Comparison of ENCODE assay signal across 22 cellular contexts in genomic region chr10:133474027-133474426, GRCh38. TPM values are rescaled to one million over a fixed set of nuclear protein-coding genes. Genes with fewer than 3 reads are reported as not detected.
DNase-seq lines count a peak whose midpoint lies in the region; ATAC-seq and TF ChIP-seq lines count a peak whose summit lies in the region.
"Had no signal": no experiment of that assay in that cellular context is flagged by ENCODE, and none has a peak within 500 bp of the region (broad histone marks: within the 10 kb centered on the region; RNA-seq: fewer than 3 reads in every experiment).

No MANE protein-coding gene starts in this region.

- ATAC-seq in HG03097 (IDR thresholded peaks at IDR 0.05; ENCODE audit: low FRiP score, unreplicated experiment), result no peak
- ATAC-seq in HG02970 (IDR thresholded peaks at IDR 0.05; ENCODE audit: low FRiP score, unreplicated experiment), result no peak
- ATAC-seq: A549 had no signal

- TF ChIP-seq POLR2A in NB4 (IDR thresholded peaks at IDR 0.05; ENCODE audit: extremely low read depth, insufficient read length) (no peak), erythroblast (IDR thresholded peaks at IDR 0.05; ENCODE audit: low read length) (no peak)

- peaks cover 42% of the 10 kb centered on the region for H3K4me1 ChIP-seq in CD4-positive, alpha-beta memory T cell (ENCODE audit: insufficient read depth, low read length)
- H3K4me1 ChIP-seq: A549 had no signal

- CTCF ChIA-PET in CD4-positive, alpha-beta memory T cell (lab: Charles Lee; ENCODE audit: partially characterized antibody), result no interaction called here

- no peak overlapping the region for H3K27ac Mint-ChIP-seq in activated CD4-positive, alpha-beta T cell treated with anti-CD3 and anti-CD28 coated beads, Interleukin-2, amount 10 ng/mL, durations not matched to agents 24 days and 14 days
- H3K27ac Mint-ChIP-seq in CD4-positive, alpha-beta memory T cell, result peak overlapping the region; percentile 59 to 92 (median 77)
- no peak overlapping the region for H3K27ac Mint-ChIP-seq in osteocyte (ENCODE audit: unreplicated experiment)
- H3K27ac Mint-ChIP-seq: CD14-positive monocyte had no signal

- no peaks in the 10 kb centered on the region for H3K36me3 ChIP-seq in CD4-positive, alpha-beta memory T cell (ENCODE audit: insufficient read depth, low read length)

- no peaks in the 10 kb centered on the region for H3K9me3 ChIP-seq in CD4-positive, alpha-beta memory T cell (ENCODE audit: control insufficient read depth in 1 of 2, low read length in 2 of 2)
- H3K9me3 ChIP-seq: A549 had no signal

- H3K4me3 Mint-ChIP-seq in activated CD4-positive, alpha-beta T cell treated with anti-CD3 and anti-CD28 coated beads, Interleukin-2, amount 10 ng/mL, durations not matched to agents 24 days and 14 days, result no peak overlapping the region
- H3K4me3 Mint-ChIP-seq in CD4-positive, alpha-beta memory T cell, result peak overlapping the region in 4 of 8 donors; percentile 24 to 89 (median 52)
- H3K4me3 Mint-ChIP-seq in osteocyte (ENCODE audit: unreplicated experiment), result no peak overlapping the region
- H3K4me3 Mint-ChIP-seq: CD14-positive monocyte had no signal

- no peaks in the 10 kb centered on the region for H3K36me3 Mint-ChIP-seq in activated CD4-positive, alpha-beta T cell treated with anti-CD3 and anti-CD28 coated beads, Interleukin-2, amount 10 ng/mL, durations not matched to agents 24 days and 14 days (ENCODE audit: low read depth)
- H3K36me3 Mint-ChIP-seq in CD4-positive, alpha-beta memory T cell, result peaks cover 6 to 16% of the 10 kb centered on the region in 2 donors
- H3K36me3 Mint-ChIP-seq in osteocyte (ENCODE audit: unreplicated experiment), result peaks cover 6% of the 10 kb centered on the region
- H3K36me3 Mint-ChIP-seq: CD14-positive monocyte had no signal

- POLR2A ChIA-PET in CD4-positive, alpha-beta memory T cell (lab: Charles Lee; ENCODE audit: partially characterized antibody), result no interaction called here

- peaks cover 18% of the 10 kb centered on the region for H3K4me1 Mint-ChIP-seq in activated CD4-positive, alpha-beta T cell treated with anti-CD3 and anti-CD28 coated beads, Interleukin-2, amount 10 ng/mL, durations not matched to agents 24 days and 14 days
- H3K4me1 Mint-ChIP-seq in CD4-positive, alpha-beta memory T cell, result peaks cover 25 to 46% (median 34%) of the 10 kb centered on the region in 4 donors
- no peaks in the 10 kb centered on the region for H3K4me1 Mint-ChIP-seq in osteocyte (ENCODE audit: unreplicated experiment)
- H3K4me1 Mint-ChIP-seq: CD14-positive monocyte had no signal

- DNase-seq in activated CD4-positive, alpha-beta T cell treated with anti-CD3 and anti-CD28 coated beads, Interleukin-2, amount 10 ng/mL, durations not matched to agents 24 days and 14 days, result peak; percentile 29
- no peak for DNase-seq in activated CD4-positive, alpha-beta T cell treated with anti-CD3 and anti-CD28 coated beads for 4 hours
- DNase-seq in CD4-positive, alpha-beta memory T cell, result no peak
- DNase-seq in NB4 (ENCODE audit: low read depth) (peak; percentile 44), osteocyte (ENCODE audit: extremely low spot score, unreplicated experiment) (peak; percentile 30), erythroblast (lab: John Stamatoyannopoulos, UW) (no peak)
- DNase-seq: DMS79, IMR-90, Kasumi-1, NCI-H1417 treated with DMSO at 0.1 percent for 48 hours, NCI-H2029, NCI-H2171 treated with DMSO at 0.1 percent for 48 hours, NCI-H82, SHP77 treated with DMSO at 0.1 percent for 48 hours had no signal

- H3K9me3 Mint-ChIP-seq in activated CD4-positive, alpha-beta T cell treated with anti-CD3 and anti-CD28 coated beads, Interleukin-2, amount 10 ng/mL, durations not matched to agents 24 days and 14 days, result peaks cover 7% of the 10 kb centered on the region
- peaks cover 0 to 7% (median 0%) of the 10 kb centered on the region in 8 donors for H3K9me3 Mint-ChIP-seq in CD4-positive, alpha-beta memory T cell
- H3K9me3 Mint-ChIP-seq in osteocyte (ENCODE audit: unreplicated experiment), result peaks cover 9% of the 10 kb centered on the region

- H3K27me3 ChIP-seq in CD4-positive, alpha-beta memory T cell (ENCODE audit: insufficient read depth, low read length), result no peaks in the 10 kb centered on the region

- intact Hi-C loops in activated CD4-positive, alpha-beta T cell treated with anti-CD3 and anti-CD28 coated beads, Interleukin-2, amount 10 ng/mL, durations not matched to agents 24 days and 14 days (cut with micrococcal nuclease), result no loop called here
- intact Hi-C loops in CD4-positive, alpha-beta memory T cell (cut with micrococcal nuclease), result loop anchor here (2.0 kb wide), 1 partner anchor 35 kb away; no protein-coding TSS in a partner anchor

- no peaks in the 10 kb centered on the region for H3K27me3 Mint-ChIP-seq in activated CD4-positive, alpha-beta T cell treated with anti-CD3 and anti-CD28 coated beads, Interleukin-2, amount 10 ng/mL, durations not matched to agents 24 days and 14 days
- no peaks in the 10 kb centered on the region for H3K27me3 Mint-ChIP-seq in CD4-positive, alpha-beta memory T cell
- no peaks in the 10 kb centered on the region for H3K27me3 Mint-ChIP-seq in osteocyte (ENCODE audit: unreplicated experiment)

- H3K4me3 ChIP-seq in CD4-positive, alpha-beta memory T cell (ENCODE audit: low read length in 2 of 2), result no peak overlapping the region
- H3K4me3 ChIP-seq in NB4 (ENCODE audit: low read depth, low read length), result no peak overlapping the region
- H3K4me3 ChIP-seq: A549 had no signal

- peak overlapping the region; percentile 19 for H3K27ac ChIP-seq in CD4-positive, alpha-beta memory T cell (ENCODE audit: low read depth, low read length)
- H3K27ac ChIP-seq: A549 had no signal

- TF ChIP-seq CTCF in NB4 (IDR thresholded peaks at IDR 0.05; ENCODE audit: low read depth, low read length), result no peak
- TF ChIP-seq CTCF in osteocyte (IDR thresholded peaks at IDR 0.05), result no peak

RNA-seq across cellular contexts. Expression of gene SCART1, which starts 20.3 kb away (rescaled TPM):
- 0.76 and 0.77 TPM in 2 replicates for total RNA-seq in activated CD4-positive, alpha-beta T cell treated with anti-CD3 and anti-CD28 coated beads, Interleukin-2, amount 10 ng/mL, durations not matched to agents 24 days and 14 days
- 10 to 100 TPM; 10.5 to 11.2 TPM for total RNA-seq in CD4-positive, alpha-beta memory T cell
- polyA plus RNA-seq in CD4-positive, alpha-beta memory T cell, result 1 to 10 TPM in 1 of 2 donors, under 1 TPM in 1; 0.49 to 1.2 TPM
- 3.2 and 4.8 TPM in 2 replicates for total RNA-seq in osteocyte
- polyA plus RNA-seq: CD14-positive monocyte had no signal

RNA-seq across cellular contexts. Expression of gene SPRN, which starts 49.6 kb away (rescaled TPM):
- not detected in 2 replicates for total RNA-seq in activated CD4-positive, alpha-beta T cell treated with anti-CD3 and anti-CD28 coated beads, Interleukin-2, amount 10 ng/mL, durations not matched to agents 24 days and 14 days
- not detected for total RNA-seq in CD4-positive, alpha-beta memory T cell
- polyA plus RNA-seq in CD4-positive, alpha-beta memory T cell, result under 1 TPM; 0.14 to 0.26 TPM
- total RNA-seq in osteocyte, result 2.2 and 2.7 TPM in 2 replicates
- total RNA-seq: G401, HT-29, NCI-H460 had no signal
- polyA plus RNA-seq: CD14-positive monocyte had no signal

RNA-seq across cellular contexts. Expression of gene CYP2E1, which starts 53.1 kb away (rescaled TPM):
- total RNA-seq in activated CD4-positive, alpha-beta T cell treated with anti-CD3 and anti-CD28 coated beads, Interleukin-2, amount 10 ng/mL, durations not matched to agents 24 days and 14 days, result 0.33 and 0.40 TPM in 2 replicates
- 1 to 10 TPM; 1.2 to 2.8 TPM for total RNA-seq in CD4-positive, alpha-beta memory T cell
- polyA plus RNA-seq in CD4-positive, alpha-beta memory T cell, result under 1 TPM; 0.30 to 0.94 TPM
- 2.2 and 3.1 TPM in 2 replicates for total RNA-seq in osteocyte
- total RNA-seq: H1, HT-29 had no signal
- polyA plus RNA-seq: CD14-positive monocyte had no signal

Comparison
In these comparisons a context has a peak if more than half of its experiments do, and no peak if none do; other contexts are left out.
1. DNase-seq: peak in activated CD4-positive, alpha-beta T cell treated with anti-CD3 and anti-CD28 coated beads, Interleukin-2, amount 10 ng/mL, durations not matched to agents 24 days and 14 days (single experiment), NB4 (single experiment) and osteocyte (single experiment); none in activated CD4-positive, alpha-beta T cell treated with anti-CD3 and anti-CD28 coated beads for 4 hours (0 of 2), CD4-positive, alpha-beta memory T cell (0 of 5) and erythroblast (0 of 2).
2. H3K27ac Mint-ChIP-seq: peak in CD4-positive, alpha-beta memory T cell (7 of 7); none in activated CD4-positive, alpha-beta T cell treated with anti-CD3 and anti-CD28 coated beads, Interleukin-2, amount 10 ng/mL, durations not matched to agents 24 days and 14 days (single experiment) and osteocyte (single experiment).